Comparison of ENCODE assay signal across 9 cellular contexts in genomic region chr7:29239638-29240037, GRCh38. TPM values are rescaled to one million over a fixed set of nuclear protein-coding genes. Genes with fewer than 3 reads are reported as not detected.
DNase-seq lines count a peak whose midpoint lies in the region; ATAC-seq, FAIRE-seq and TF ChIP-seq lines count a peak whose summit lies in the region.
"Had no signal": no experiment of that assay in that cellular context is flagged by ENCODE, and none has a peak within 500 bp of the region (broad histone marks: within the 10 kb centered on the region; RNA-seq: fewer than 3 reads in every experiment).

No MANE protein-coding gene starts in this region.

- no peaks in the 10 kb centered on the region for H3K36me3 ChIP-seq in Panc1 (ENCODE audit: control insufficient read depth, insufficient read depth, low read length)

- TF ChIP-seq POLR2A in A549 (IDR thresholded peaks at IDR 0.05; ENCODE audit: low read length): no peak

- H3K4me3 ChIP-seq in A549 (no peak overlapping the region), Panc1 (ENCODE audit: low read depth in 2 of 2, low read length in 2 of 2) (no peak overlapping the region)

- no peak for FAIRE-seq in A549 (lab: Jason Lieb, UNC)

- 24% methylated on average over 1 of the region's 1 CpG for WGBS in A549 (ENCODE audit: missing lambda C conversion rate)

- in situ Hi-C loops in Panc1 (cut with HindIII; ENCODE audit: low pct_unique_long_range_greater_than_20kb, low sequenced_read_pairs): no loop called here

- intact Hi-C loops in Panc1 (cut with micrococcal nuclease; ENCODE audit: unreplicated experiment): no loop called here

- no peaks in the 10 kb centered on the region for H3K4me1 ChIP-seq in A549
- no peaks in the 10 kb centered on the region for H3K4me1 ChIP-seq in Panc1 (ENCODE audit: control insufficient read depth, insufficient read depth, low read length)

- ATAC-seq in A549 (peak in 1 of 2 experiments; percentile 63; a peak in 2 of 6 replicates), Panc1 (no peak), HG03565 (IDR thresholded peaks at IDR 0.05; ENCODE audit: unreplicated experiment) (no peak), HG02840 (IDR thresholded peaks at IDR 0.05; ENCODE audit: low FRiP score, unreplicated experiment) (no peak)

- no peak for TF ChIP-seq EP300 in A549 (IDR thresholded peaks at IDR 0.05)

- H3K27me3 ChIP-seq in Panc1 (ENCODE audit: control insufficient read depth, insufficient read depth, low read length): no peaks in the 10 kb centered on the region; the same call in 1 of the 2 replicates

- CTCF ChIA-PET in A549 (lab: Yijun Ruan, JAX) (interaction anchor here (0.9 to 1.2 kb wide), 3 partner anchors 8 to 317 kb away, joined by 3 read pairs; no protein-coding TSS in a partner anchor), Panc1 (lab: Charles Lee) (no interaction called here)

- H3K9me3 ChIP-seq in A549 (no peaks in the 10 kb centered on the region), Panc1 (ENCODE audit: control insufficient read depth, insufficient read depth, low read depth, low read length) (no peaks in the 10 kb centered on the region)

- H3K27ac ChIP-seq in A549: no peak overlapping the region
- H3K27ac ChIP-seq in Panc1 (ENCODE audit: low read length): no peak overlapping the region

- no peak overlapping the region for H3K4me2 ChIP-seq in A549

- no TSS peak for BruUV-seq in Panc1 (replicated peaks; lab: Mats Ljungman, UMichigan)

- POLR2A ChIA-PET in A549 (lab: Yijun Ruan, JAX): no interaction called here
- POLR2A ChIA-PET in Panc1 (lab: Charles Lee): no interaction called here

- DNase-seq in A549 (ENCODE audit: low read depth in 1 of 2, low spot score in 1 of 2) (peak; percentile 24 to 29), EL (peak; percentile 7), Panc1 (ENCODE audit: low read depth, low spot score) (no peak), germinal center (ENCODE audit: low spot score) (peak; percentile 64), GM19238 (ENCODE audit: insufficient read length, low spot score) (no peak)
- no peak for DNase-seq in stimulated activated CD4-positive, alpha-beta T cell treated with anti-CD3 and anti-CD28 coated beads, Interleukin-1b, Interleukin-23, amount 100 ng/mL, for 48 hours
- DNase-seq: NCI-H524 had no signal

- peak in 1 of 2 experiments; percentile 35; a peak in 1 of 5 replicates for TF ChIP-seq RAD21 in A549 (conservative IDR thresholded peaks at IDR 0.05 in 1 of 2, IDR thresholded peaks at IDR 0.05 in 1 of 2)

- TF ChIP-seq CTCF in A549 (IDR thresholded peaks at IDR 0.05) (peak; percentile 29; the same call in 2 of the 3 replicates), Panc1 (IDR thresholded peaks at IDR 0.05) (peak; percentile 52)

TF ChIP-seq in A549, 52 proteins besides CTCF, POLR2A, EP300 and RAD21:
- TF ChIP-seq, protein P1, sequence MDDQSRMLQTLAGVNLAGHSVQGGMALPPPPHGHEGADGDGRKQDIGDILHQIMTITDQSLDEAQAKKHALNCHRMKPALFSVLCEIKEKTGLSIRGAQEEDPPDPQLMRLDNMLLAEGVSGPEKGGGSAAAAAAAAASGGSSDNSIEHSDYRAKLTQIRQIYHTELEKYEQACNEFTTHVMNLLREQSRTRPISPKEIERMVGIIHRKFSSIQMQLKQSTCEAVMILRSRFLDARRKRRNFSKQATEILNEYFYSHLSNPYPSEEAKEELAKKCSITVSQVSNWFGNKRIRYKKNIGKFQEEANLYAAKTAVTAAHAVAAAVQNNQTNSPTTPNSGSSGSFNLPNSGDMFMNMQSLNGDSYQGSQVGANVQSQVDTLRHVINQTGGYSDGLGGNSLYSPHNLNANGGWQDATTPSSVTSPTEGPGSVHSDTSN (IDR thresholded peaks at IDR 0.05): no peak
- TF ChIP-seq SREBF2 (IDR thresholded peaks at IDR 0.05): no peak
- TF ChIP-seq MAFK (IDR thresholded peaks at IDR 0.05; ENCODE audit: partially characterized antibody): peak; percentile 15

RNA-seq across cellular contexts. Expression of gene CHN2, which starts 45.1 kb away (rescaled TPM):
- polyA plus RNA-seq in A549 (2011; rRNA removed) (0.06 and 0.24 TPM in 2 replicates), A549 (2017; fragmentation: RNase III; extraction: RNeasy Plus Mini Kit Qiagen cat#74134 plus additional on column Dnase treatment) (not detected in 3 replicates)
- polyA plus RNA-seq in A549 (2012; cell fraction: cytosol; rRNA removed): not detected in 2 replicates
- not detected in 2 replicates for polyA plus RNA-seq in A549 (2012; cell fraction: nucleus; rRNA removed)
- 0.10 TPM in 1 of 2 replicates, not detected in the other for polyA minus RNA-seq in A549 (2011; rRNA and poly(A)+ RNA removed)
- total RNA-seq in Panc1 (2021; ENCODE audit: unreplicated experiment): 0.15 TPM
- polyA plus RNA-seq in Panc1 (2012; ENCODE audit: insufficient read length): 0.35 TPM

Comparison
In these comparisons a context has a peak if more than half of its experiments do, and no peak if none do; other contexts are left out.
1. DNase-seq: peak in A549 (2 of 2), EL (single experiment) and germinal center (single experiment); none in Panc1 (single experiment), stimulated activated CD4-positive, alpha-beta T cell treated with anti-CD3 and anti-CD28 coated beads, Interleukin-1b, Interleukin-23, amount 100 ng/mL, for 48 hours (single experiment) and GM19238 (single experiment).